ENCODE assay signal across 1 cellular context in the genomic region with DNA sequence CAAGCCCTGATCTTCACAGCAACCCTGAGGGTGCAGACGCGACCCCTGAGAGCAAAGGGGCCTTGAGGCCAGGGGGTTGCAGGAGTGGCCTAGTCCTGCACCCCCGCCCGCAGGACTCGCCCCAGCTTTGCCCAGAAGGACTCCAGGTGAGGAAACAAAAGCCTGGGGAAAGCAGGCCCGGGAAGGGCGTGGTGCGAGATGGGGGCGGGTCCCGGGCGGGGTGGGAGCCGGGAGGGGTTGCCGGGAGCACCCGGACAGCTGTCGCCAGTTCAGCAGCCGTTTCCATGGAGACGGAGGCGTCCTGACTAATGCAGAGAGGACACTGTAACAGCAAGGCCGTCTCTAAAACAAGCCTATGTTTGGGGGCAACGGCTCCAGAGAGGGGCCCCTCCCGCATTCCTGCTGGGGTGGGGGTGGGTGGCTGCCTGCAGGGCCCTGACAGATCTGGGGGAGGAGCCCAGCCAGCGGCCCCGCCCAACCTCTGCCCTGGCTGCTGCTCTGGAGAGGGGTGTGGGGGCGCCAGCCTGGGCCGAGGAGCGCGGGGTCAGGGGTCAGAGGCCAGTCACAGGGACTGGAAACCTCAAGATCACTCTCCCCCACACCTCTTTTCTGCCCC.
A peak's percentile ranks its signal among the peaks of the same experiment; 100 is the strongest.
TF ChIP-seq lines count a peak whose summit lies in the region.

No MANE protein-coding gene starts in this region.

TF ChIP-seq in IMR-90, 13 proteins besides CTCF, POLR2A, EP300 and RAD21:
- TF ChIP-seq CHD1 (IDR thresholded peaks at IDR 0.05; ENCODE audit: low read depth, low read length) = no peak
- TF ChIP-seq MAZ (IDR thresholded peaks at IDR 0.05; ENCODE audit: borderline replicate concordance, low read depth, low read length) = peak; percentile 98
- no peak for TF ChIP-seq NFE2L2 (IDR thresholded peaks at IDR 0.05; ENCODE audit: low read depth, low read length)
